8 cellular contexts compared by ENCODE assay signal in the genomic region with DNA sequence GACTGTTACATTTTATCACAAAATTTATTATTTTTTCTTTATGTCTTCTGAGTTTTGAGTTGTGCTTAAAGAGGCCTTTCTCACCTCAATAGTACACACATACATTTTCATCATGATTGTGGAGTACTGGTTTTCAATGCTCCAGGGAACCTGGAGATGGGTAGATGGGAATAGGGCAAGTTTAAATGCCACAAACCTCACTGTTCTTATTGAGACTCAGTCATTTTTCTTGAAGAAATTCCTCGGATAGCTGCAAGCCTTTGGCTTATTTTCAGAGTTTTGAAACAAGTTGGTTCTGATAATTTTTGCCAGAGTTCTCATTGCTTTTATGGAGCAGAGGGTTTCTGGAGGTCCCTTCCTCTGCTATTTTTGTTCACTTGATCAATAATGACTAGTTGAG.
"Had no signal": no experiment of that assay in that cellular context is flagged by ENCODE, and none has a peak within 500 bp of the region (broad histone marks: within the 10 kb centered on the region; RNA-seq: fewer than 3 reads in every experiment).

No MANE protein-coding gene starts in this region.

- H3K4me2 ChIP-seq: KMS-11 had no signal

- ATAC-seq: HepG2, K562 had no signal

- DNase-seq: IMR-90, KBM-7, KG1 had no signal

- H3K27ac ChIP-seq: HL-60, KMS-11 had no signal

- H3K4me3 ChIP-seq: K562 had no signal

- FAIRE-seq: HepG2, HTR-8/SVneo, K562 had no signal
